ENCODE assay signal across 9 cellular contexts in genomic region chr17:40433551-40434384, GRCh38. TPM values are rescaled to one million over a fixed set of nuclear protein-coding genes. Genes with fewer than 3 reads are reported as not detected.
DNase-seq lines count a peak whose midpoint lies in the region; ATAC-seq and TF ChIP-seq lines count a peak whose summit lies in the region.
"Had no signal": no experiment of that assay in that cellular context is flagged by ENCODE, and none has a peak within 500 bp of the region (broad histone marks: within the 10 kb centered on the region; RNA-seq: fewer than 3 reads in every experiment).

No MANE protein-coding gene starts in this region.

- H3K36me3 Mint-ChIP-seq in brain = no peaks in the 10 kb centered on the region

- peak overlapping the region in 2 of 5 experiments; percentile 2 to 53 for H3K4me3 Mint-ChIP-seq in brain
- H3K4me3 Mint-ChIP-seq: stimulated activated naive CD8-positive, alpha-beta T cell treated with anti-CD3 and anti-CD28 coated beads, Interleukin-15, Interleukin-2, amounts not matched to agents 100 ng/mL and 50 ng/mL, for 24 hours had no signal

- H3K27me3 Mint-ChIP-seq in brain = peaks cover 22% of the 10 kb centered on the region
- H3K27me3 Mint-ChIP-seq: stimulated activated naive CD8-positive, alpha-beta T cell treated with anti-CD3 and anti-CD28 coated beads, Interleukin-15, Interleukin-2, amounts not matched to agents 100 ng/mL and 50 ng/mL, for 24 hours had no signal

- H3K4me3 ChIP-seq in GM06990 (replicated peaks; ENCODE audit: low read depth, low read length) (no peak overlapping the region), mucosa of descending colon (no peak overlapping the region)

- intact Hi-C loops in mucosa of descending colon (cut with DNase I, micrococcal nuclease) = no loop called here

- peak; percentile 60 for ATAC-seq in mucosa of descending colon
- no peak for ATAC-seq in GM21717 (IDR thresholded peaks at IDR 0.05; ENCODE audit: unreplicated experiment)

- H3K9me3 Mint-ChIP-seq in brain = peaks cover 0 to 4% (median 0%) of the 10 kb centered on the region in 5 experiments
- H3K9me3 Mint-ChIP-seq: stimulated activated naive CD8-positive, alpha-beta T cell treated with anti-CD3 and anti-CD28 coated beads, Interleukin-15, Interleukin-2, amounts not matched to agents 100 ng/mL and 50 ng/mL, for 24 hours had no signal

- no peak for DNase-seq in GM06990 (ENCODE audit: extremely low read depth, insufficient read length)
- peak; percentile 12 for DNase-seq in LoVo (ENCODE audit: low spot score)
- DNase-seq in mucosa of descending colon = no peak
- no peak for DNase-seq in activated CD4-positive, CD25-positive, alpha-beta regulatory T cell (lab: John Stamatoyannopoulos, UW)
- DNase-seq in mucosa of gallbladder (ENCODE audit: low spot score) = no peak
- no peak for DNase-seq in stimulated activated CD4-positive, alpha-beta T cell treated with anti-CD3 and anti-CD28 coated beads, Interleukin-4, amount 100 ng/mL, for 4 hours

- H3K4me1 Mint-ChIP-seq in brain = peaks cover 14% of the 10 kb centered on the region

- no peaks in the 10 kb centered on the region for H3K4me1 ChIP-seq in mucosa of descending colon (ENCODE audit: low read depth)

- H3K36me3 ChIP-seq in GM06990 (ENCODE audit: control insufficient read depth, insufficient read depth, low read length) (no peaks in the 10 kb centered on the region), mucosa of descending colon (ENCODE audit: low read depth) (no peaks in the 10 kb centered on the region)

- TF ChIP-seq CTCF in GM06990 (IDR thresholded peaks at IDR 0.05; ENCODE audit: insufficient read depth, low read length, poor library complexity, severe bottlenecking) (peak; percentile 69), brain (conservative IDR thresholded peaks at IDR 0.05) (peak; percentile 42 to 63), mucosa of descending colon (IDR thresholded peaks at IDR 0.05) (peak; percentile 43)

- peaks cover 2% of the 10 kb centered on the region; the same call in 1 of the 2 replicates for H3K27me3 ChIP-seq in GM06990 (replicated peaks; ENCODE audit: control insufficient read depth, insufficient read depth, low read length)

- peak overlapping the region; percentile 61 to 95 (median 80) for H3K27ac Mint-ChIP-seq in brain
- H3K27ac Mint-ChIP-seq: stimulated activated naive CD8-positive, alpha-beta T cell treated with anti-CD3 and anti-CD28 coated beads, Interleukin-15, Interleukin-2, amounts not matched to agents 100 ng/mL and 50 ng/mL, for 24 hours had no signal

- no peaks in the 10 kb centered on the region for H3K9me3 ChIP-seq in mucosa of descending colon

RNA-seq across cellular contexts. Expression of gene IGFBP4, which starts 9.5 kb away (rescaled TPM):
- 50.5 TPM for polyA plus RNA-seq in brain (ENCODE audit: insufficient read depth, low read depth, low replicate concordance)
- total RNA-seq in mucosa of descending colon = 100 to 1,000 TPM; 215 to 459 (median 244) TPM
- 351 TPM for total RNA-seq in mucosa of gallbladder

RNA-seq across cellular contexts. Expression of gene TOP2A, which starts 16.1 kb away (rescaled TPM):
- 141 TPM for polyA plus RNA-seq in brain (ENCODE audit: insufficient read depth, low read depth, low replicate concordance)
- 10 to 100 TPM in 2 of 3 donors, 1 to 10 TPM in 1; 6.9 to 50.1 (median 11.4) TPM for total RNA-seq in mucosa of descending colon
- 5.2 TPM for total RNA-seq in mucosa of gallbladder
